1 cellular context compared by ENCODE assay signal in the genomic region with DNA sequence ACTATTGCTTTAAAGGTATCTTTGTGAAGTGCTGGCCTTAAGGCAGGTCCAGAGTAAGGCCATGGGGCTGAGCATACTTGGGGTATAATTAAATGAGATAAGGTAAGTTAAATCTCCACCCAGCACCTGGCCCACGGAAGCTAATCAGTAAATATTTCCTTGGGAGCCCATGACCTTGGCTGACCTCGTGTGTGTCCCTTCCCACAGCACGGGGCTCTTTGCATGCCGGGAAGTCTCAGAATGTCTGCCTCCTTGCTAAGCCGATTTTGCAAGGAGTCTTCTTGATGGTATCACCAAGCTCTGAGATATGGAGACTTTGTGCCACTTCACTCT.
TF ChIP-seq lines count a peak whose summit lies in the region.

No MANE protein-coding gene starts in this region.

TF ChIP-seq in GM23338, 12 proteins besides CTCF, POLR2A, EP300 and RAD21 (continued from another document):
- TF ChIP-seq, protein P1, sequence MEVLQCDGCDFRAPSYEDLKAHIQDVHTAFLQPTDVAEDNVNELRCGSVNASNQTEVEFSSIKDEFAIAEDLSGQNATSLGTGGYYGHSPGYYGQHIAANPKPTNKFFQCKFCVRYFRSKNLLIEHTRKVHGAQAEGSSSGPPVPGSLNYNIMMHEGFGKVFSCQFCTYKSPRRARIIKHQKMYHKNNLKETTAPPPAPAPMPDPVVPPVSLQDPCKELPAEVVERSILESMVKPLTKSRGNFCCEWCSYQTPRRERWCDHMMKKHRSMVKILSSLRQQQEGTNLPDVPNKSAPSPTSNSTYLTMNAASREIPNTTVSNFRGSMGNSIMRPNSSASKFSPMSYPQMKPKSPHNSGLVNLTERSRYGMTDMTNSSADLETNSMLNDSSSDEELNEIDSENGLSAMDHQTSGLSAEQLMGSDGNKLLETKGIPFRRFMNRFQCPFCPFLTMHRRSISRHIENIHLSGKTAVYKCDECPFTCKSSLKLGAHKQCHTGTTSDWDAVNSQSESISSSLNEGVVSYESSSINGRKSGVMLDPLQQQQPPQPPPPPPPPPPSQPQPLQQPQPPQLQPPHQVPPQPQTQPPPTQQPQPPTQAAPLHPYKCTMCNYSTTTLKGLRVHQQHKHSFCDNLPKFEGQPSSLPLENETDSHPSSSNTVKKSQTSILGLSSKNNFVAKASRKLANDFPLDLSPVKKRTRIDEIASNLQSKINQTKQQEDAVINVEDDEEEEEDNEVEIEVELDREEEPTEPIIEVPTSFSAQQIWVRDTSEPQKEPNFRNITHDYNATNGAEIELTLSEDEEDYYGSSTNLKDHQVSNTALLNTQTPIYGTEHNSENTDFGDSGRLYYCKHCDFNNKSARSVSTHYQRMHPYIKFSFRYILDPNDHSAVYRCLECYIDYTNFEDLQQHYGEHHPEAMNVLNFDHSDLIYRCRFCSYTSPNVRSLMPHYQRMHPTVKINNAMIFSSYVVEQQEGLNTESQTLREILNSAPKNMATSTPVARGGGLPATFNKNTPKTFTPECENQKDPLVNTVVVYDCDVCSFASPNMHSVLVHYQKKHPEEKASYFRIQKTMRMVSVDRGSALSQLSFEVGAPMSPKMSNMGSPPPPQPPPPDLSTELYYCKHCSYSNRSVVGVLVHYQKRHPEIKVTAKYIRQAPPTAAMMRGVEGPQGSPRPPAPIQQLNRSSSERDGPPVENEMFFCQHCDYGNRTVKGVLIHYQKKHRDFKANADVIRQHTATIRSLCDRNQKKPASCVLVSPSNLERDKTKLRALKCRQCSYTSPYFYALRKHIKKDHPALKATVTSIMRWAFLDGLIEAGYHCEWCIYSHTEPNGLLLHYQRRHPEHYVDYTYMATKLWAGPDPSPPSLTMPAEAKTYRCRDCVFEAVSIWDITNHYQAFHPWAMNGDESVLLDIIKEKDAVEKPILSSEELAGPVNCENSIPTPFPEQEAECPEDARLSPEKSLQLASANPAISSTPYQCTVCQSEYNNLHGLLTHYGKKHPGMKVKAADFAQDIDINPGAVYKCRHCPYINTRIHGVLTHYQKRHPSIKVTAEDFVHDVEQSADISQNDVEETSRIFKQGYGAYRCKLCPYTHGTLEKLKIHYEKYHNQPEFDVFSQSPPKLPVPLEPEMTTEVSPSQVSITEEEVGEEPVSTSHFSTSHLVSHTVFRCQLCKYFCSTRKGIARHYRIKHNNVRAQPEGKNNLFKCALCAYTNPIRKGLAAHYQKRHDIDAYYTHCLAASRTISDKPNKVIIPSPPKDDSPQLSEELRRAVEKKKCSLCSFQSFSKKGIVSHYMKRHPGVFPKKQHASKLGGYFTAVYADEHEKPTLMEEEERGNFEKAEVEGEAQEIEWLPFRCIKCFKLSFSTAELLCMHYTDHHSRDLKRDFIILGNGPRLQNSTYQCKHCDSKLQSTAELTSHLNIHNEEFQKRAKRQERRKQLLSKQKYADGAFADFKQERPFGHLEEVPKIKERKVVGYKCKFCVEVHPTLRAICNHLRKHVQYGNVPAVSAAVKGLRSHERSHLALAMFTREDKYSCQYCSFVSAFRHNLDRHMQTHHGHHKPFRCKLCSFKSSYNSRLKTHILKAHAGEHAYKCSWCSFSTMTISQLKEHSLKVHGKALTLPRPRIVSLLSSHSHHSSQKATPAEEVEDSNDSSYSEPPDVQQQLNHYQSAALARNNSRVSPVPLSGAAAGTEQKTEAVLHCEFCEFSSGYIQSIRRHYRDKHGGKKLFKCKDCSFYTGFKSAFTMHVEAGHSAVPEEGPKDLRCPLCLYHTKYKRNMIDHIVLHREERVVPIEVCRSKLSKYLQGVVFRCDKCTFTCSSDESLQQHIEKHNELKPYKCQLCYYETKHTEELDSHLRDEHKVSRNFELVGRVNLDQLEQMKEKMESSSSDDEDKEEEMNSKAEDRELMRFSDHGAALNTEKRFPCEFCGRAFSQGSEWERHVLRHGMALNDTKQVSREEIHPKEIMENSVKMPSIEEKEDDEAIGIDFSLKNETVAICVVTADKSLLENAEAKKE (CRISPR knock-in tag; IDR thresholded peaks at IDR 0.05), result no peak
- TF ChIP-seq EZH2 (IDR thresholded peaks at IDR 0.05; ENCODE audit: low read depth, unreplicated experiment) (no peak), NANOG (IDR thresholded peaks at IDR 0.05; ENCODE audit: borderline replicate concordance) (no peak), POLR2AphosphoS5 (IDR thresholded peaks at IDR 0.05; ENCODE audit: low read depth) (no peak)
